ENCODE assay signal across 10 cellular contexts in genomic region chr10:132520147-132520811, GRCh38. TPM values are rescaled to one million over a fixed set of nuclear protein-coding genes. Genes with fewer than 3 reads are reported as not detected.
DNase-seq lines count a peak whose midpoint lies in the region; ATAC-seq and TF ChIP-seq lines count a peak whose summit lies in the region.
"Had no signal": no experiment of that assay in that cellular context is flagged by ENCODE, and none has a peak within 500 bp of the region (broad histone marks: within the 10 kb centered on the region; RNA-seq: fewer than 3 reads in every experiment).

No MANE protein-coding gene starts in this region.

- BruUV-seq in A673 (replicated peaks; lab: Mats Ljungman, UMichigan), result no TSS peak

- intact Hi-C loops in sciatic nerve (cut with DNase I) (no loop called here), A673 (cut with micrococcal nuclease; ENCODE audit: unreplicated experiment) (no loop called here)

- peaks cover 0 to 59% of the 10 kb centered on the region in 2 donors for H3K4me1 ChIP-seq in right atrium auricular region
- peaks cover 10% of the 10 kb centered on the region for H3K4me1 ChIP-seq in A673 (ENCODE audit: insufficient read depth, low read length, poor library complexity, severe bottlenecking)

- peak; percentile 21 for ATAC-seq in sciatic nerve

- no peak for TF ChIP-seq CTCF in right atrium auricular region (IDR thresholded peaks at IDR 0.05)
- no peak for TF ChIP-seq CTCF in A673 (conservative IDR thresholded peaks at IDR 0.05; ENCODE audit: low read depth, low read length)

- H3K9me3 ChIP-seq in right atrium auricular region (no peaks in the 10 kb centered on the region), A673 (ENCODE audit: low read depth, low read length, poor library complexity, severe bottlenecking) (no peaks in the 10 kb centered on the region)

- H3K27me3 ChIP-seq in right atrium auricular region (no peaks in the 10 kb centered on the region), A673 (replicated peaks; ENCODE audit: insufficient read depth, low read depth, low read length, poor library complexity) (no peaks in the 10 kb centered on the region)

- peak; percentile 0 for DNase-seq in Daoy (ENCODE audit: low read depth)
- peak; percentile 65 for DNase-seq in astrocyte of the hippocampus (ENCODE audit: low read depth, low spot score)
- no peak for DNase-seq in right atrium auricular region (ENCODE audit: low spot score)
- peak; percentile 73 for DNase-seq in sciatic nerve (ENCODE audit: low spot score)
- no peak for DNase-seq in KG1 (lab: John Stamatoyannopoulos, UW)
- no peak for DNase-seq in A673 (ENCODE audit: low spot score)
- no peak for DNase-seq in NCI-H2107 (lab: John Stamatoyannopoulos, UW)
- no peak for DNase-seq in effector CD4-positive, alpha-beta T cell
- DNase-seq: midbrain, NCI-H226 had no signal

- CTCF ChIA-PET in A673 (lab: Charles Lee), result no interaction called here

- POLR2A ChIA-PET in A673 (lab: Charles Lee; ENCODE audit: low non-redundant PET), result no interaction called here

- H3K36me3 ChIP-seq in right atrium auricular region, result no peaks in the 10 kb centered on the region
- H3K36me3 ChIP-seq in A673 (ENCODE audit: insufficient read depth, low read length, poor library complexity, severe bottlenecking), result no peaks in the 10 kb centered on the region

- H3K4me3 ChIP-seq in right atrium auricular region (no peak overlapping the region), A673 (ENCODE audit: low read depth, low read length, poor library complexity, severe bottlenecking) (no peak overlapping the region)

- H3K27ac ChIP-seq in right atrium auricular region (peak overlapping the region; percentile 91 to 98), A673 (ENCODE audit: low read depth, low read length, poor library complexity, severe bottlenecking) (no peak overlapping the region)

RNA-seq across cellular contexts. Expression of gene INPP5A, which starts 17.3 kb away (rescaled TPM):
- total RNA-seq in Daoy (2014; rRNA removed; shearing (Covaris generic)), result 26.8 and 32.1 TPM in 2 replicates
- total RNA-seq in right atrium auricular region, result 100 to 1,000 TPM; 116 to 143 TPM
- total RNA-seq in sciatic nerve, result 54.3 TPM
- 21.2 and 21.8 TPM in 2 replicates for total RNA-seq in A673 (2021)

Comparison
In these comparisons a context has a peak if more than half of its experiments do, and no peak if none do; other contexts are left out.
1. DNase-seq: peak in Daoy (single experiment), astrocyte of the hippocampus (single experiment) and sciatic nerve (single experiment); none in right atrium auricular region (single experiment), KG1 (single experiment), A673 (single experiment), NCI-H2107 (single experiment) and effector CD4-positive, alpha-beta T cell (single experiment).